In the genomic region with DNA sequence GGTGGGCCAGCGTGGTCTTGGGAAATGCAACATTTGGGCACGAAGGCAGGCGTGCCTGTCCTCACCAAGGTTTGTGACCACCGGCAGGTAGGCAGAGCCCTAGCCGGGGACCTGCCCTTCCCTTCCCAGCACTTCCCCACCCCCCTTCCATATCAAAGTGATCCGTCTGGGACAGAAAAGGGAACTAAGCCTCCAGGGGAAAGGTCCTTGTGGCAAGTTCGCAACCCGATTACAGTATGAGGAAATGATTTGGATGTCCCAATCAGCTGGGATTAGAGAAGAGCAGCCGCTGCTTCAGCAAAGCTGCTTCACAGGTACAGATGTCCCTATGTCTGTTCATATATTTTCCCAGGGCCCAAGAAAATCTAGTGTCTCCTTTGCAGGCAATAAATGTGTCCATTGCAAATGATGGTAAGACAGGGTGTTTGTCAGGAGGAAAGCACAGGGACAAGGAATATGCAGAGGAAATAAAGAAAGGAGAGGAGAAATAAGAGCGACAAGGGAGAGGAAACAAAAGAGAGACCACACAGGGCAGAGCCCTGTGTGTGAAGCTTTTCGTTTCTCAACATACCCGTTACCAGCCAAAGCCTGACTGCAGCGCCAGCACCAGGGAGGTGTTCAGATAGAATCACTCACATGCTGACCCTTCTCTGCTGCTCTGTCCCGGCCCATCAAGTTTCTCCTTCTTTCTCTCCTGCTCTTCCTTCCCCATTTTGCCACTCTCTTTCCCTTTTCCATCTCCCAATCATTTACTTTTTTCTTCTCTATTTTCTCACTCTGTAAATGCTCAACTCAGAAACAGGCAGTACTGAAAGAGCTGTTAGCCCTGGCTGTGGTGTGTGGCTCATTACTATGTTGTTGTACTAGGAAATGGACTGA, we compare ENCODE assay signal across 17 cellular contexts. TPM values are rescaled to one million over a fixed set of nuclear protein-coding genes. Genes with fewer than 3 reads are reported as not detected.
DNase-seq lines count a peak whose midpoint lies in the region; ATAC-seq lines count a peak whose summit lies in the region.
"Had no signal": no experiment of that assay in that cellular context is flagged by ENCODE, and none has a peak within 500 bp of the region (broad histone marks: within the 10 kb centered on the region; RNA-seq: fewer than 3 reads in every experiment).

No MANE protein-coding gene starts in this region.

- peak; percentile 19 to 53 for ATAC-seq in left cardiac atrium
- ATAC-seq in left ventricle myocardium superior: no peak
- no peak for ATAC-seq in HG03135 (IDR thresholded peaks at IDR 0.05; ENCODE audit: unreplicated experiment)
- no peak for ATAC-seq in GM19324 (IDR thresholded peaks at IDR 0.05; ENCODE audit: low FRiP score, unreplicated experiment)
- ATAC-seq: A549 had no signal

- H3K36me3 ChIP-seq in iPS-15b (ENCODE audit: control insufficient read depth, insufficient read depth, low read length): no peaks in the 10 kb centered on the region
- H3K36me3 ChIP-seq: brain microvascular endothelial cell, right atrium auricular region, uterus had no signal

- no peak overlapping the region for H3K9ac ChIP-seq in iPS-15b (ENCODE audit: low read depth, low read length)

- H3K27me3 ChIP-seq in iPS-15b (ENCODE audit: control insufficient read depth, insufficient read depth, low read length): peaks cover 8% of the 10 kb centered on the region
- H3K27me3 ChIP-seq: brain microvascular endothelial cell, right atrium auricular region, uterus had no signal

- peaks cover 14% of the 10 kb centered on the region for H3K4me1 ChIP-seq in iPS-15b (ENCODE audit: control insufficient read depth, insufficient read depth, low read length)
- H3K4me1 ChIP-seq: A549, right atrium auricular region, uterus had no signal

- H3K4me3 ChIP-seq in iPS-15b (ENCODE audit: low read depth, low read length): peak overlapping the region; percentile 39
- H3K4me3 ChIP-seq: A549, right atrium auricular region, uterus had no signal

- intact Hi-C loops in left cardiac atrium (cut with DNase I): no loop called here
- intact Hi-C loops in left ventricle myocardium superior (cut with micrococcal nuclease): loop anchor here (10.0 kb wide), 1 partner anchor 59 kb away; no protein-coding TSS in a partner anchor

- no peaks in the 10 kb centered on the region for H3K9me3 ChIP-seq in iPS-15b (ENCODE audit: control insufficient read depth, insufficient read depth, low read length)
- H3K9me3 ChIP-seq: A549, right atrium auricular region, uterus had no signal

- DNase-seq in left cardiac atrium (no peak), left ventricle myocardium superior (no peak), SKM-1 (lab: John Stamatoyannopoulos, UW; ENCODE audit: unreplicated experiment) (peak; percentile 93), NCI-H1092 (lab: John Stamatoyannopoulos, UW) (no peak)
- no peak for DNase-seq in NK-92 treated with Interleukin-12 subunit alpha and Interleukin-12 subunit beta, amount 100 ng/mL, for 24 hours (lab: John Stamatoyannopoulos, UW)
- DNase-seq: activated T-cell treated with anti-CD3 and anti-CD28 coated beads, Interleukin-2, amount 50 U/mL, for 1 hour; brain microvascular endothelial cell; CD4-positive, alpha-beta memory T cell; dermis blood vessel endothelial cell; NCI-H1048; T-helper 9 cell; uterus had no signal

RNA-seq across cellular contexts. Expression of gene SECISBP2L, which starts 17.4 kb away (rescaled TPM):
- total RNA-seq in left cardiac atrium: 10 to 100 TPM; 30.5 to 35.0 TPM
- 42.7 TPM for total RNA-seq in left ventricle myocardium superior

Comparison
In these comparisons a context has a peak if more than half of its experiments do, and no peak if none do; other contexts are left out.
1. ATAC-seq: peak in left cardiac atrium (2 of 2); none in left ventricle myocardium superior (single experiment), HG03135 (single experiment) and GM19324 (single experiment).